Comparison of ENCODE assay signal across 12 cellular contexts in the genomic region with DNA sequence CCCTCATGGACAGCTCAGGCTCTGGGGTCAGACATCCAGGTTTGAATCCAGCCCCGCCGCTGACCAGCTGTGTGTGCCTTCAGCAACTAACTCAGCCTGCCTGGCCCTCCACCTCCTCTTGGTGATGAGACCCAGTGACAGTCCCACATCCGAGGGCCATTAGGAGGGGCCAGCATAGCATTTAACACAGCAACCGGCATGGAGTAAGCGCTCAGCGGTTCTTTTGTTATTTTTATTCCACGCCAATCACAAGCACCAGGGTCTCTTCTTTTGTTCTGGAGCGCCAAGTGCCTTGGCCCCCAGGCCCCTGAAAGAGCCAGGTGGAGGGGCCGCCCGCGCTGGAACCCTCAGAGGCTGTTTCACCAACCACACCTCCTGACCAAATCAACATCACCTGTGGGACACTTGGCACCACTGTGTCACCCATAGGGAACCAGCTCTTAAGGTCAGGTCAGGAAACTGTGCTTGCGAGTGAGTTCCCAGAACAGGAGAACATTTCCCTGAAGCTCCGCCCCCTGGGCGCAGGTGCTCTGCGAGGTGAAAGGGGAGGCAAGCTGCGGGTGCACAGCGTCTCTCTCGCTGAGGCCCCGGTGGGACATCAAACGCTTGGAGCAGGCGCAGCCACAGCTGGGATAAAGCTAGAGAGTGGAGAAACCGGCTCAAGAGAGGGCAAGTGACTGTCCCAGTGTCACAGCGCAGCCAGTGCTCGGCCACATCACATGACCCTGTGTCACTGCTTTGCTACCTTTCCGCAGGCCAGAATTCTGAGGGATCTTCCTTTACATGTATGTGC.
A peak's percentile ranks its signal among the peaks of the same experiment; 100 is the strongest.
DNase-seq lines count a peak whose midpoint lies in the region; ATAC-seq, FAIRE-seq and TF ChIP-seq lines count a peak whose summit lies in the region.
"Had no signal": no experiment of that assay in that cellular context is flagged by ENCODE, and none has a peak within 500 bp of the region (broad histone marks: within the 10 kb centered on the region; RNA-seq: fewer than 3 reads in every experiment).

No MANE protein-coding gene starts in this region.

- WGBS in H1 (ENCODE audit: extremely low coverage in 1 of 2, insufficient coverage in 1 of 2, insufficient read length in 1 of 2, insufficient replicate concordance in 2 of 2, low coverage in 1 of 2, low lambda C conversion rate in 2 of 2, missing lambda C conversion rate in 1 of 2), 2 experiments = 14% methylated on average over 25 of the region's 25 CpGs; no CpG with 5 or more reads in 1 of the 2 experiments

- H3K79me1 ChIP-seq in H1 (ENCODE audit: low read depth, low read length) = no peaks in the 10 kb centered on the region

- no peak overlapping the region for H3K56ac ChIP-seq in H1 (replicated peaks; ENCODE audit: insufficient read length, low read depth, low read length)

- no peak overlapping the region for H2BK15ac ChIP-seq in H1 (ENCODE audit: low read length)

- ATAC-seq in GM21786 (IDR thresholded peaks at IDR 0.05; ENCODE audit: unreplicated experiment) (no peak), HG03354 (IDR thresholded peaks at IDR 0.05; ENCODE audit: poor library complexity, severe bottlenecking, unreplicated experiment) (no peak), GM21619 (IDR thresholded peaks at IDR 0.05; ENCODE audit: unreplicated experiment) (no peak)
- ATAC-seq: body of pancreas had no signal

- H4K8ac ChIP-seq in H1 (ENCODE audit: extremely low read depth, insufficient read depth, low read length) = 0 out of 2 replicates have a peak overlapping the region, but pooled peaks have one; percentile 11

- POLR2A ChIA-PET in H1 (lab: Charles Lee; ENCODE audit: partially characterized antibody) = interaction anchor here (0.6 to 0.7 kb wide), 2 partner anchors 76 to 168 kb away, joined by 3 to 5 read pairs; no protein-coding TSS in a partner anchor

- H3K27me3 ChIP-seq in H1 (replicated peaks in 1 of 4; ENCODE audit: control insufficient read depth in 3 of 4, extremely low read depth in 1 of 4, insufficient read depth in 3 of 4, low read length in 3 of 4) = peaks cover 0 to 5% (median 0%) of the 10 kb centered on the region in 4 experiments; a peak in 3 of 7 replicates
- H3K27me3 ChIP-seq: body of pancreas had no signal

- no peak overlapping the region for H4K91ac ChIP-seq in H1 (replicated peaks; ENCODE audit: insufficient read length, low read length)

- no peak for TF ChIP-seq POLR2A in H1 (IDR thresholded peaks at IDR 0.05; ENCODE audit: control extremely low read depth in 1 of 2, low read depth in 2 of 2, low read length in 2 of 2)

- no peak for TF ChIP-seq EP300 in H1 (IDR thresholded peaks at IDR 0.05; ENCODE audit: borderline replicate concordance in 1 of 2, low read depth in 2 of 2, low read length in 2 of 2)

- DNase-seq in NCI-H1417 (lab: John Stamatoyannopoulos, UW) = peak; percentile 26 to 73 (median 61)
- DNase-seq in NCI-H1417 treated with DMSO at 0.1 percent for 48 hours (lab: John Stamatoyannopoulos, UW) = no peak
- peak; percentile 32 for DNase-seq in activated CD4-positive, alpha-beta T cell treated with anti-CD3 and anti-CD28 coated beads for 1 hour
- DNase-seq in H1 (ENCODE audit: low read depth in 1 of 2, low spot score in 2 of 2) = peak in 1 of 2 experiments; percentile 81
- peak; percentile 41 for DNase-seq in stimulated activated CD4-positive, alpha-beta T cell treated with anti-CD3 and anti-CD28 coated beads, Interleukin-4, amount 100 ng/mL, for 1 hour
- DNase-seq: stimulated activated CD8-positive, alpha-beta memory T cell treated with anti-CD3 and anti-CD28 coated beads, Interleukin-4, amount 100 ng/mL, for 48 hours had no signal

- H3K27ac ChIP-seq in H1 (ENCODE audit: low read depth, low read length) = no peak overlapping the region
- H3K27ac ChIP-seq: body of pancreas had no signal

- H3K36me3 ChIP-seq in H1 (ENCODE audit: control insufficient read depth in 2 of 4, insufficient read depth in 4 of 4, low read length in 3 of 4) = no peaks in the 10 kb centered on the region

- no peak for TF ChIP-seq RAD21 in H1 (IDR thresholded peaks at IDR 0.05 in 1 of 2, conservative IDR thresholded peaks at IDR 0.05 in 1 of 2; ENCODE audit: low read depth in 2 of 2, low read length in 2 of 2)

- H3K9me3 ChIP-seq in H1 (ENCODE audit: insufficient read depth in 2 of 2, low read depth in 1 of 2, low read length in 1 of 2) = 0 out of 4 replicates have a peak, but pooled peaks cover 0 to 2% of the 10 kb centered on the region in 2 experiments
- H3K9me3 ChIP-seq: body of pancreas had no signal

- peak overlapping the region; percentile 39; the same call in 1 of the 2 replicates for H3K18ac ChIP-seq in H1 (ENCODE audit: extremely low read depth, low read length)

- H4K20me1 ChIP-seq in H1 (replicated peaks in 1 of 2; ENCODE audit: control insufficient read depth in 1 of 2, insufficient read depth in 2 of 2, low read length in 2 of 2) = no peaks in the 10 kb centered on the region

- FAIRE-seq in H1 (lab: Jason Lieb, UNC) = peak; percentile 7
- FAIRE-seq: A204.1, TTC549 had no signal

- peak overlapping the region; percentile 2 to 51 (median 24); a peak in 7 of 8 replicates for H3K4me3 ChIP-seq in H1 (ENCODE audit: extremely low read depth in 1 of 4, insufficient read depth in 2 of 4, low read depth in 3 of 4, low read length in 4 of 4)
- H3K4me3 ChIP-seq: body of pancreas had no signal

- no peaks in the 10 kb centered on the region for H3K79me2 ChIP-seq in H1 (ENCODE audit: control insufficient read depth in 1 of 2, insufficient read depth in 2 of 2, low read length in 2 of 2)

- no peak overlapping the region for H3K14ac ChIP-seq in H1 (ENCODE audit: insufficient read length)

- CTCF ChIA-PET in H1 (lab: Charles Lee; ENCODE audit: partially characterized antibody) = interaction anchor here (0.6 to 3.6 kb wide), 8 partner anchors 8 to 349 kb away, joined by 3 to 24 read pairs (median 3); no protein-coding TSS in a partner anchor

- H3K4me1 ChIP-seq in H1 (replicated peaks in 1 of 4; ENCODE audit: control insufficient read depth in 3 of 4, insufficient read depth in 4 of 4, low read length in 3 of 4) = peaks cover 6 to 16% (median 11%) of the 10 kb centered on the region in 4 experiments
- H3K4me1 ChIP-seq: body of pancreas had no signal

- no peak overlapping the region for H3K23ac ChIP-seq in H1 (ENCODE audit: insufficient read length)

- H4K5ac ChIP-seq in H1 (ENCODE audit: insufficient read length, low read depth, low read length) = no peak overlapping the region

- peak overlapping the region; percentile 58 to 72 for H3K4me2 ChIP-seq in H1 (ENCODE audit: insufficient read depth in 1 of 2, low read depth in 2 of 2, low read length in 2 of 2)

- peaks cover 12% of the 10 kb centered on the region; the same call in 1 of the 2 replicates for H3K23me2 ChIP-seq in H1 (ENCODE audit: low read depth, low read length)

- no peak overlapping the region for H3K4ac ChIP-seq in H1 (replicated peaks; ENCODE audit: insufficient read length, low read depth, low read length)

- no peak overlapping the region for H2AK5ac ChIP-seq in H1 (ENCODE audit: low read depth, low read length)

- H2BK20ac ChIP-seq in H1 (ENCODE audit: low read length) = no peak overlapping the region

- H2BK5ac ChIP-seq in H1 (ENCODE audit: low read depth, low read length) = no peak overlapping the region; the same call in 1 of the 2 replicates

- H2BK12ac ChIP-seq in H1 (ENCODE audit: low read depth, low read length) = no peak overlapping the region; the same call in 1 of the 2 replicates

- H2BK120ac ChIP-seq in H1 (replicated peaks; ENCODE audit: low read depth, low read length) = no peak overlapping the region

- TF ChIP-seq CTCF in H1 (IDR thresholded peaks at IDR 0.05; ENCODE audit: control extremely low read depth in 1 of 3, insufficient read depth in 1 of 3, low read depth in 1 of 3, low read length in 3 of 3) = no peak

- H2AFZ ChIP-seq in H1 (ENCODE audit: low read length) = no peak overlapping the region; the same call in 1 of the 2 replicates

- H3K9ac ChIP-seq in H1 (replicated peaks in 1 of 4; ENCODE audit: extremely low read depth in 1 of 4, low read depth in 3 of 4, low read length in 3 of 4) = no peak overlapping the region

TF ChIP-seq in H1, 55 proteins besides CTCF, POLR2A, EP300 and RAD21:
- TF ChIP-seq, protein P1, sequence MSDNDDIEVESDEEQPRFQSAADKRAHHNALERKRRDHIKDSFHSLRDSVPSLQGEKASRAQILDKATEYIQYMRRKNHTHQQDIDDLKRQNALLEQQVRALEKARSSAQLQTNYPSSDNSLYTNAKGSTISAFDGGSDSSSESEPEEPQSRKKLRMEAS (IDR thresholded peaks at IDR 0.05) = 0 out of 2 replicates have a peak, but pooled peaks have one; percentile 9
- TF ChIP-seq KDM4A (IDR thresholded peaks at IDR 0.05; ENCODE audit: low read depth, low read length, severe bottlenecking) (peak; percentile 57), FOSL1 (IDR thresholded peaks at IDR 0.05; ENCODE audit: insufficient read depth, low read depth, low read length) (no peak), NANOG (IDR thresholded peaks at IDR 0.05; ENCODE audit: insufficient read depth, low read depth, low read length, poor library complexity, severe bottlenecking) (peak; percentile 83), SUZ12 (IDR thresholded peaks at IDR 0.05; ENCODE audit: low read length) (no peak), TCF12 (IDR thresholded peaks at IDR 0.05; ENCODE audit: low read depth, low read length) (peak; percentile 67; the same call in 1 of the 2 replicates)
- TF ChIP-seq, protein P2, sequence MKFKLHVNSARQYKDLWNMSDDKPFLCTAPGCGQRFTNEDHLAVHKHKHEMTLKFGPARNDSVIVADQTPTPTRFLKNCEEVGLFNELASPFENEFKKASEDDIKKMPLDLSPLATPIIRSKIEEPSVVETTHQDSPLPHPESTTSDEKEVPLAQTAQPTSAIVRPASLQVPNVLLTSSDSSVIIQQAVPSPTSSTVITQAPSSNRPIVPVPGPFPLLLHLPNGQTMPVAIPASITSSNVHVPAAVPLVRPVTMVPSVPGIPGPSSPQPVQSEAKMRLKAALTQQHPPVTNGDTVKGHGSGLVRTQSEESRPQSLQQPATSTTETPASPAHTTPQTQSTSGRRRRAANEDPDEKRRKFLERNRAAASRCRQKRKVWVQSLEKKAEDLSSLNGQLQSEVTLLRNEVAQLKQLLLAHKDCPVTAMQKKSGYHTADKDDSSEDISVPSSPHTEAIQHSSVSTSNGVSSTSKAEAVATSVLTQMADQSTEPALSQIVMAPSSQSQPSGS (IDR thresholded peaks at IDR 0.05; ENCODE audit: low read length) = 0 out of 2 replicates have a peak, but pooled peaks have one; percentile 29
